17 cellular contexts compared by ENCODE assay signal in genomic region chr10:123205041-123205440, GRCh38. TPM values are rescaled to one million over a fixed set of nuclear protein-coding genes. Genes with fewer than 3 reads are reported as not detected.
A peak's percentile ranks its signal among the peaks of the same experiment; 100 is the strongest.
DNase-seq lines count a peak whose midpoint lies in the region; ATAC-seq and TF ChIP-seq lines count a peak whose summit lies in the region.
"Had no signal": no experiment of that assay in that cellular context is flagged by ENCODE, and none has a peak within 500 bp of the region (broad histone marks: within the 10 kb centered on the region; RNA-seq: fewer than 3 reads in every experiment).

No MANE protein-coding gene starts in this region.

- H3K9me3 ChIP-seq in BLaER1 (peaks cover 28% of the 10 kb centered on the region), PC-3 (ENCODE audit: low read length) (no peaks in the 10 kb centered on the region)
- H3K9me3 ChIP-seq: HAP-1 had no signal

- H3K4me2 ChIP-seq in BLaER1 (peak overlapping the region; percentile 80), PC-3 (ENCODE audit: low read length) (peak overlapping the region; percentile 69)

- H3K36me3 ChIP-seq in BLaER1: peaks cover 46% of the 10 kb centered on the region
- no peaks in the 10 kb centered on the region; the same call in 1 of the 2 replicates for H3K36me3 ChIP-seq in PC-3 (ENCODE audit: low read depth, low read length)
- H3K36me3 ChIP-seq: HAP-1 had no signal

- TF ChIP-seq CTCF in C4-2B (conservative IDR thresholded peaks at IDR 0.05) (no peak), PC-3 (conservative IDR thresholded peaks at IDR 0.05; ENCODE audit: low read depth, low read length) (no peak)

- peak overlapping the region; percentile 14; the same call in 1 of the 2 replicates for H3K4me3 ChIP-seq in BLaER1
- no peak overlapping the region; the same call in 1 of the 2 replicates for H3K4me3 ChIP-seq in PC-3 (ENCODE audit: low read length)
- H3K4me3 ChIP-seq: HAP-1 had no signal

- no peaks in the 10 kb centered on the region for H3K79me2 ChIP-seq in PC-3 (ENCODE audit: low read length)

- H3K27ac ChIP-seq in BLaER1: peak overlapping the region; percentile 60
- H3K27ac ChIP-seq in C4-2B: peak overlapping the region; percentile 76; the same call in 1 of the 2 replicates
- H3K27ac ChIP-seq in PC-3 (ENCODE audit: low read length): peak overlapping the region; percentile 97

- H3K27me3 ChIP-seq in BLaER1: no peaks in the 10 kb centered on the region
- no peaks in the 10 kb centered on the region for H3K27me3 ChIP-seq in PC-3 (ENCODE audit: low read length)

- no TSS peak for BruUV-seq in PC-3 (replicated peaks; lab: Mats Ljungman, UMichigan)

- ATAC-seq in PC-3: peak; percentile 16; the same call in 1 of the 2 replicates

- CTCF ChIA-PET in PC-3 (lab: Charles Lee): no interaction called here

- H2AFZ ChIP-seq in PC-3 (ENCODE audit: low read length): no peak overlapping the region

- intact Hi-C loops in PC-3 (cut with micrococcal nuclease): loop anchor here (2.0 to 10.0 kb wide), 2 partner anchors 48 to 70 kb away; no protein-coding TSS in a partner anchor

- H3K9me2 ChIP-seq in PC-3 (replicated peaks; ENCODE audit: low read length): no peaks in the 10 kb centered on the region

- POLR2A ChIA-PET in PC-3 (lab: Charles Lee; ENCODE audit: unreplicated experiment): no interaction called here

- peak overlapping the region; percentile 9; the same call in 1 of the 2 replicates for H3K9ac ChIP-seq in BLaER1
- peak overlapping the region; percentile 66 for H3K9ac ChIP-seq in PC-3 (ENCODE audit: low read length)

- peaks cover 53% of the 10 kb centered on the region for H3K4me1 ChIP-seq in BLaER1
- peaks cover 34% of the 10 kb centered on the region for H3K4me1 ChIP-seq in PC-3 (ENCODE audit: insufficient read depth, low read length)
- H3K4me1 ChIP-seq: HAP-1 had no signal

- DNase-seq in PC-3 (peak; percentile 71), UCSD-AML1 (lab: John Stamatoyannopoulos, UW; ENCODE audit: unreplicated experiment) (no peak), middle frontal gyrus (ENCODE audit: extremely low spot score, low spot score) (no peak), DMS79 (lab: John Stamatoyannopoulos, UW) (no peak)
- DNase-seq: C1 segment of cervical spinal cord; CD4-positive, alpha-beta T cell; CD8-positive, alpha-beta memory T cell; DMS 273 treated with DMSO at 0.1 percent for 48 hours; DMS79 treated with DMSO at 0.1 percent for 48 hours; GF-D8; GOT3; HFFc6 had no signal

- H4K20me1 ChIP-seq in BLaER1: no peaks in the 10 kb centered on the region; the same call in 1 of the 2 replicates
- H4K20me1 ChIP-seq in PC-3 (ENCODE audit: low read length): no peaks in the 10 kb centered on the region

- no peaks in the 10 kb centered on the region for H3F3A ChIP-seq in PC-3 (ENCODE audit: low read length, unreplicated experiment)

RNA-seq across cellular contexts. Expression of gene BUB3, which starts 50.8 kb away (rescaled TPM):
- total RNA-seq in PC-3 (2014; rRNA removed): 271 and 291 TPM in 2 replicates

RNA-seq across cellular contexts. Expression of gene HMX2, which starts 57.1 kb away (rescaled TPM):
- not detected in 2 replicates for total RNA-seq in PC-3 (2014; rRNA removed)
- total RNA-seq: B cell; CD4-positive, alpha-beta T cell; CD8-positive, alpha-beta memory T cell; G401; HFFc6 had no signal
